ENCODE assay signal across 11 cellular contexts in the genomic region with DNA sequence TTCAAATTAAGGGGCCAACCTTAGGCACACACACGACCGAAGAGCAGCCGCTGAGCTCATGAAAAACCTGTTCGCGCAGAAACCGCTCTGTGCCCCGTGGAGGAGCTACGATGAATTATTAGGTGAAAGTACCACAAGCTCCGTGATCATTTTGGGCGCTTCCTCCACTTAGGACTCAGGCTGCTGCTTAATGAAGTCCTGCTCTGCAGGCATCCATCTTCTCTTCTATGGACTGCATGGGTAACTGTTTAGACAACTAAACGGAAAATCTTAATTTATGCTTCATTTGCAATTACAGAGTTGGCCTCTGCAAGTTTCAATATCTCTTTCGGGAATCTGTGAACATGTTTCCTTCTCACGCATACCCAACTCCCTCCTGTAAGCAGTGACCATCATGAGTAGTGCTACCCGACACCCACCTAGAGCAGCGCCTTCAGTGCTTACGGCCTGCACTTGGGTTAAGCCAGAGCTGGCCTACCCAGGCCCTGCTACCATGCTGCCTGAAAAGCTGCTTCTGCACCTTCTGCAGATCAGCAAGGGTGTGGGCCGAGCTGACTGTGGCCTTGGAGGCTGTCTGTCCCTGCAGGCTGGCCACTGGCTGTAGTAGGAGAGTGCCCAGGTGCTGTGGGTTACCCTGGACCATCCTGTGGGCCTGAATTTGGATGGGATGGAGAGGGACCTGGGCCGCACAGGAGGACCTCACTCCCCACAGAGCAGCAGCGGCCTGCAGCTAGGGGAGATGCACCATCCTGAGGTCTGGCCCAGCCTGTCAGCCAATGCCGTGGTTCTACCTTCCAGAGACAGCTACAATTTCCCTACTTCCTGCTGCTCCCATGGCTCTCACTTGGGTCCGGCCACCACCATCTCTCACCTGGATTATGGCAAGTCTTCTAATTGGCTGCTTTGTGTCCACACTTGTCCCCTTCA. TPM values are rescaled to one million over a fixed set of nuclear protein-coding genes. Genes with fewer than 3 reads are reported as not detected.
A peak's percentile ranks its signal among the peaks of the same experiment; 100 is the strongest.
DNase-seq lines count a peak whose midpoint lies in the region; ATAC-seq and TF ChIP-seq lines count a peak whose summit lies in the region.
"Had no signal": no experiment of that assay in that cellular context is flagged by ENCODE, and none has a peak within 500 bp of the region (broad histone marks: within the 10 kb centered on the region; RNA-seq: fewer than 3 reads in every experiment).

No MANE protein-coding gene starts in this region.

- H3K4me1 Mint-ChIP-seq in mesothelial cell of epicardium, result peaks cover 42% of the 10 kb centered on the region

- peak overlapping the region; percentile 28 for H3K4me3 Mint-ChIP-seq in mesothelial cell of epicardium
- H3K4me3 Mint-ChIP-seq: neural crest cell had no signal

- peak; percentile 17 for DNase-seq in ELF-1 (ENCODE audit: low read depth, low spot score)
- DNase-seq in mesothelial cell of epicardium (ENCODE audit: low spot score in 2 of 2, unreplicated experiment in 2 of 2), result no peak
- no peak for DNase-seq in activated naive CD4-positive, alpha-beta T cell treated with anti-CD3 and anti-CD28 coated beads, Interleukin-2, amount 50 U/mL, for 16 hours
- DNase-seq in NCI-H128 (lab: John Stamatoyannopoulos, UW; ENCODE audit: unreplicated experiment), result no peak
- DNase-seq in SW480 (ENCODE audit: low spot score), result no peak
- DNase-seq: NCI-H1694, SK-N-SH had no signal

- TF ChIP-seq CTCF in VCaP (conservative IDR thresholded peaks at IDR 0.05), result no peak
- TF ChIP-seq CTCF in mesothelial cell of epicardium (IDR thresholded peaks at IDR 0.05; ENCODE audit: unreplicated experiment), result no peak

- H3K9me3 Mint-ChIP-seq in mesothelial cell of epicardium, result no peaks in the 10 kb centered on the region
- H3K9me3 Mint-ChIP-seq: neural crest cell had no signal

- peak overlapping the region; percentile 66 for H3K27ac Mint-ChIP-seq in mesothelial cell of epicardium

- no peaks in the 10 kb centered on the region for H3K27me3 Mint-ChIP-seq in mesothelial cell of epicardium (ENCODE audit: low read depth)

- peak overlapping the region; percentile 97 for H3K27ac ChIP-seq in VCaP

- H3K36me3 Mint-ChIP-seq in mesothelial cell of epicardium, result peaks cover 2% of the 10 kb centered on the region

- ATAC-seq in GM21423 (IDR thresholded peaks at IDR 0.05; ENCODE audit: unreplicated experiment) (peak; percentile 59), GM19351 (IDR thresholded peaks at IDR 0.05; ENCODE audit: unreplicated experiment) (no peak)

RNA-seq across cellular contexts. Expression of a gene that starts 36.0 kb away (rescaled TPM):
- 54.8 to 57.1 TPM (median 57.1 TPM) in 3 replicates for total RNA-seq in mesothelial cell of epicardium
